Comparison of ENCODE assay signal across 18 cellular contexts in genomic region chr5:61800450-61800849, GRCh38.
DNase-seq lines count a peak whose midpoint lies in the region; ATAC-seq and TF ChIP-seq lines count a peak whose summit lies in the region.
"Had no signal": no experiment of that assay in that cellular context is flagged by ENCODE, and none has a peak within 500 bp of the region (broad histone marks: within the 10 kb centered on the region; RNA-seq: fewer than 3 reads in every experiment).

No MANE protein-coding gene starts in this region.

- H3K4me1 ChIP-seq in HEK293 (ENCODE audit: control insufficient read depth, insufficient read depth, low read length), result no peaks in the 10 kb centered on the region
- H3K4me1 ChIP-seq: BLaER1 treated with 17β-estradiol and CSF1 and Interleukin-3, amounts not matched to agents 10 nM and 100 nM had no signal

- CTCF ChIA-PET in HEK293 (lab: Yijun Ruan, JAX), result interaction anchor here (0.9 kb wide), 1 partner anchor 32 kb away, joined by 3 read pairs; no protein-coding TSS in a partner anchor

- no peak overlapping the region for H3K4me3 Mint-ChIP-seq in nephron progenitor cell
- H3K4me3 Mint-ChIP-seq: B cell; CD4-positive, alpha-beta T cell; CD8-positive, alpha-beta T cell had no signal

- DNase-seq in ELF-1 (ENCODE audit: low read depth, low spot score) (peak; percentile 5), nephron progenitor cell (no peak), SIG-M5 (lab: John Stamatoyannopoulos, UW) (no peak)
- DNase-seq: AML-193; Caco-2; Calu3; CD4-positive, alpha-beta T cell; CD8-positive, alpha-beta T cell; DMS79 treated with DMSO at 0.1 percent for 48 hours; GDM1 had no signal

- H3K36me3 ChIP-seq in HEK293 (ENCODE audit: control insufficient read depth in 2 of 2, insufficient read depth in 1 of 2, low read length in 2 of 2), result no peaks in the 10 kb centered on the region
- H3K36me3 ChIP-seq: BLaER1 treated with 17β-estradiol and CSF1 and Interleukin-3, amounts not matched to agents 10 nM and 100 nM had no signal

- H3K27ac ChIP-seq in HEK293 (ENCODE audit: extremely low read depth, low read depth, low read length), result no peak overlapping the region
- H3K27ac ChIP-seq: 22Rv1; A549; BLaER1 treated with 17β-estradiol and CSF1 and Interleukin-3, amounts not matched to agents 10 nM and 100 nM; C4-2B had no signal

- no peaks in the 10 kb centered on the region for H3K36me3 Mint-ChIP-seq in nephron progenitor cell (ENCODE audit: low read depth)
- H3K36me3 Mint-ChIP-seq: CD8-positive, alpha-beta T cell had no signal

- no peaks in the 10 kb centered on the region for H3K9me3 Mint-ChIP-seq in nephron progenitor cell
- H3K9me3 Mint-ChIP-seq: CD4-positive, alpha-beta T cell; CD8-positive, alpha-beta T cell had no signal

- peak overlapping the region; percentile 24 for H3K27ac Mint-ChIP-seq in nephron progenitor cell
- H3K27ac Mint-ChIP-seq: B cell; CD4-positive, alpha-beta T cell; CD8-positive, alpha-beta T cell had no signal

- TF ChIP-seq CTCF in HEK293 (tag by site-specific recombination; IDR thresholded peaks at IDR 0.05), result no peak
- TF ChIP-seq CTCF in nephron progenitor cell (IDR thresholded peaks at IDR 0.05), result no peak

- ATAC-seq in GM19463 (IDR thresholded peaks at IDR 0.05; ENCODE audit: unreplicated experiment), result no peak
- ATAC-seq: A549; CD8-positive, alpha-beta T cell; GM12878 had no signal

- H3K4me1 Mint-ChIP-seq in nephron progenitor cell, result no peaks in the 10 kb centered on the region
- H3K4me1 Mint-ChIP-seq: B cell had no signal

- no peak overlapping the region for H3K4me3 ChIP-seq in HEK293 (ENCODE audit: low read depth, low read length)
- H3K4me3 ChIP-seq: A549; BLaER1 treated with 17β-estradiol and CSF1 and Interleukin-3, amounts not matched to agents 10 nM and 100 nM; GM12878 had no signal

- POLR2A ChIA-PET in HEK293 (lab: Yijun Ruan, JAX), result no interaction called here

- peaks cover 9% of the 10 kb centered on the region for H3K27me3 Mint-ChIP-seq in nephron progenitor cell (ENCODE audit: low read depth, poor library complexity)
- H3K27me3 Mint-ChIP-seq: B cell; CD4-positive, alpha-beta T cell had no signal

- no peaks in the 10 kb centered on the region for H3K9me3 ChIP-seq in HEK293 (ENCODE audit: control insufficient read depth, insufficient read depth, low read depth, low read length)
- H3K9me3 ChIP-seq: A549; BLaER1 treated with 17β-estradiol and CSF1 and Interleukin-3, amounts not matched to agents 10 nM and 100 nM; Caco-2 had no signal

TF ChIP-seq in HEK293, 187 proteins besides CTCF, POLR2A, EP300 and RAD21:
- TF ChIP-seq TRIM28 (IDR thresholded peaks at IDR 0.05; ENCODE audit: borderline replicate concordance, low read length) (no peak), EGR2 (tag by site-specific recombination; IDR thresholded peaks at IDR 0.05; ENCODE audit: low read depth) (no peak), TCF7L2 (IDR thresholded peaks at IDR 0.05; ENCODE audit: borderline replicate concordance, low read depth, low read length) (no peak), ZNF184 (tag by site-specific recombination; IDR thresholded peaks at IDR 0.05) (no peak), ZNF521 (tag by site-specific recombination; IDR thresholded peaks at IDR 0.05) (no peak)
- TF ChIP-seq, protein P1, sequence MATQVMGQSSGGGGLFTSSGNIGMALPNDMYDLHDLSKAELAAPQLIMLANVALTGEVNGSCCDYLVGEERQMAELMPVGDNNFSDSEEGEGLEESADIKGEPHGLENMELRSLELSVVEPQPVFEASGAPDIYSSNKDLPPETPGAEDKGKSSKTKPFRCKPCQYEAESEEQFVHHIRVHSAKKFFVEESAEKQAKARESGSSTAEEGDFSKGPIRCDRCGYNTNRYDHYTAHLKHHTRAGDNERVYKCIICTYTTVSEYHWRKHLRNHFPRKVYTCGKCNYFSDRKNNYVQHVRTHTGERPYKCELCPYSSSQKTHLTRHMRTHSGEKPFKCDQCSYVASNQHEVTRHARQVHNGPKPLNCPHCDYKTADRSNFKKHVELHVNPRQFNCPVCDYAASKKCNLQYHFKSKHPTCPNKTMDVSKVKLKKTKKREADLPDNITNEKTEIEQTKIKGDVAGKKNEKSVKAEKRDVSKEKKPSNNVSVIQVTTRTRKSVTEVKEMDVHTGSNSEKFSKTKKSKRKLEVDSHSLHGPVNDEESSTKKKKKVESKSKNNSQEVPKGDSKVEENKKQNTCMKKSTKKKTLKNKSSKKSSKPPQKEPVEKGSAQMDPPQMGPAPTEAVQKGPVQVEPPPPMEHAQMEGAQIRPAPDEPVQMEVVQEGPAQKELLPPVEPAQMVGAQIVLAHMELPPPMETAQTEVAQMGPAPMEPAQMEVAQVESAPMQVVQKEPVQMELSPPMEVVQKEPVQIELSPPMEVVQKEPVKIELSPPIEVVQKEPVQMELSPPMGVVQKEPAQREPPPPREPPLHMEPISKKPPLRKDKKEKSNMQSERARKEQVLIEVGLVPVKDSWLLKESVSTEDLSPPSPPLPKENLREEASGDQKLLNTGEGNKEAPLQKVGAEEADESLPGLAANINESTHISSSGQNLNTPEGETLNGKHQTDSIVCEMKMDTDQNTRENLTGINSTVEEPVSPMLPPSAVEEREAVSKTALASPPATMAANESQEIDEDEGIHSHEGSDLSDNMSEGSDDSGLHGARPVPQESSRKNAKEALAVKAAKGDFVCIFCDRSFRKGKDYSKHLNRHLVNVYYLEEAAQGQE (tag by site-specific recombination; IDR thresholded peaks at IDR 0.05), result peak; percentile 56; the same call in 1 of the 2 replicates
- TF ChIP-seq, protein P2, sequence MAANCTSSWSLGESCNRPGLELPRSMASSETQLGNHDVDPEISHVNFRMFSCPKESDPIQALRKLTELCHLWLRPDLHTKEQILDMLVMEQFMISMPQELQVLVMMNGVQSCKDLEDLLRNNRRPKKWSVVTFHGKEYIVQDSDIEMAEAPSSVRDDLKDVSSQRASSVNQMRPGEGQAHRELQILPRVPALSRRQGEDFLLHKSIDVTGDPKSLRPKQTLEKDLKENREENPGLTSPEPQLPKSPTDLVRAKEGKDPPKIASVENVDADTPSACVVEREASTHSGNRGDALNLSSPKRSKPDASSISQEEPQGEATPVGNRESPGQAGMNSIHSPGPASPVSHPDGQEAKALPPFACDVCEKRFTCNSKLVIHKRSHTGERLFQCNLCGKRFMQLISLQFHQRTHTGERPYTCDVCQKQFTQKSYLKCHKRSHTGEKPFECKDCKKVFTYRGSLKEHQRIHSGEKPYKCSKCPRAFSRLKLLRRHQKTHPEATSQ (tag by site-specific recombination; IDR thresholded peaks at IDR 0.05), result no peak
TF ChIP-seq in HEK293: peak in this region for 1.
